Comparison of ENCODE assay signal across 16 cellular contexts in the genomic region with DNA sequence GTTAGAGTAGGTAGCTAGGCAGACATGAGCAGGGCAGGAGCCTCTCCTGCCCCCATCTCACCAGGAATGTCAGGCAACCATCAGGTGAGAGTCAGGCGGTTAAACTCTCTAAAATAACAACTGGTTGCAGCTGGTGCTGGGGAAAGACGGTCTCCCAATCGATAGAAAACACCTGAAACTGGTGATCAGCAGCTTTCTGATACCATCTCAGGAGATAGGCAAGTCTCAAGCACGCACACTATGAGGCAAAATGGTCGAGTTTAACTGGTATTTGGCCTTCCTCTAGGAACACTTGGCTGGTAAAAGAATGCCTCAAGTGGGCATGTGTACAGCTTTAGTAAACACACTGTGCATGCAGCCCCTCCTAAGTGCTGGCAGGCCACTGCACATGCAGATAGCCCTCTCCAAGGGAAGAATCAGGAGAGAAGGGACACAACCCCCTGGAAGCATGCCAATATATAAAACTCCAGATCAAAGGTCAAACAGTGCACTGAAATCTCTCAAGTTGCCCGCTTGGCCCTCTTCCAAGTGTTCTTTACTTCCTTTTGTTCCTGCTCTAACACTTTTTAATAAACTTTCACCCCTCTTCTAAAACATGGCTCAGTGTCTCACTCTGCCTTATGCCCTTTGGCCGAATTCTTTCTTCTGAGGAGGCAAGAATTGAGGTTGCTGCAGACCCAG.
A peak's percentile ranks its signal among the peaks of the same experiment; 100 is the strongest.
DNase-seq lines count a peak whose midpoint lies in the region; ATAC-seq and FAIRE-seq lines count a peak whose summit lies in the region.
"Had no signal": no experiment of that assay in that cellular context is flagged by ENCODE, and none has a peak within 500 bp of the region (broad histone marks: within the 10 kb centered on the region; RNA-seq: fewer than 3 reads in every experiment).

No MANE protein-coding gene starts in this region.

- ATAC-seq in sciatic nerve, result peak; percentile 43

- FAIRE-seq in urothelium cell line (lab: Jason Lieb, UNC), result no peak
- FAIRE-seq: GM18507 had no signal

- intact Hi-C loops in sciatic nerve (cut with DNase I), result no loop called here

- DNase-seq in DMS53 treated with DMSO at 0.1 percent for 48 hours (lab: John Stamatoyannopoulos, UW; ENCODE audit: unreplicated experiment) (peak; percentile 69), NCI-H2227 (lab: John Stamatoyannopoulos, UW; ENCODE audit: unreplicated experiment) (peak; percentile 76), left kidney (ENCODE audit: low read depth, low spot score) (peak; percentile 21), sciatic nerve (ENCODE audit: low spot score) (no peak), urothelium cell line (ENCODE audit: low spot score) (no peak), NCI-H2171 (lab: John Stamatoyannopoulos, UW) (no peak), AML-193 (lab: John Stamatoyannopoulos, UW) (no peak), pons (ENCODE audit: low spot score) (no peak)
- DNase-seq: activated CD4-positive, alpha-beta T cell treated with anti-CD3 and anti-CD28 coated beads for 48 hours; activated T-cell treated with anti-CD3 and anti-CD28 coated beads, Interleukin-2, amount 50 U/mL, for 24 hours; amniotic stem cell; erythroblast; GF-D8; GM23248; uterus had no signal

Comparison
In these comparisons a context has a peak if more than half of its experiments do, and no peak if none do; other contexts are left out.
1. DNase-seq: peak in DMS53 treated with DMSO at 0.1 percent for 48 hours (single experiment), NCI-H2227 (single experiment) and left kidney (single experiment); none in sciatic nerve (single experiment), urothelium cell line (single experiment), NCI-H2171 (single experiment), AML-193 (0 of 2) and pons (single experiment).